Comparison of ENCODE assay signal across 8 cellular contexts in genomic region chr13:40770609-40770933, GRCh38.
A peak's percentile ranks its signal among the peaks of the same experiment; 100 is the strongest.
DNase-seq lines count a peak whose midpoint lies in the region; ATAC-seq lines count a peak whose summit lies in the region.

No MANE protein-coding gene starts in this region.

- peak overlapping the region; percentile 99 for H3K4me3 Mint-ChIP-seq in T-helper 2 cell treated with Interferon-gamma antibody and Interleukin-4, amounts not matched to agents 5 μg/mL and 100 μg/mL, for 36 hours

- peak overlapping the region; percentile 97 for H3K27ac Mint-ChIP-seq in T-helper 2 cell treated with Interferon-gamma antibody and Interleukin-4, amounts not matched to agents 5 μg/mL and 100 μg/mL, for 36 hours

- H3K4me1 ChIP-seq in adipocyte (ENCODE audit: control insufficient read depth, insufficient read depth, low read length) (peaks cover 9% of the 10 kb centered on the region), subcutaneous abdominal adipose tissue (ENCODE audit: control insufficient read depth in 5 of 5, insufficient read depth in 5 of 5, low read length in 5 of 5) (peaks cover 3 to 18% (median 11%) of the 10 kb centered on the region in 5 donors)

- ATAC-seq in GM19467 (IDR thresholded peaks at IDR 0.05; ENCODE audit: unreplicated experiment): no peak

- peaks cover 6% of the 10 kb centered on the region for H3K36me3 ChIP-seq in adipocyte (ENCODE audit: control insufficient read depth, insufficient read depth, low read length, severe bottlenecking)
- peaks cover 0 to 6% (median 4%) of the 10 kb centered on the region in 5 donors for H3K36me3 ChIP-seq in subcutaneous abdominal adipose tissue (ENCODE audit: control insufficient read depth in 5 of 5, insufficient read depth in 5 of 5, low read length in 5 of 5)

- H3K36me3 Mint-ChIP-seq in T-helper 2 cell treated with Interferon-gamma antibody and Interleukin-4, amounts not matched to agents 5 μg/mL and 100 μg/mL, for 36 hours (ENCODE audit: low read depth): peaks cover 8% of the 10 kb centered on the region

- H3K9me3 ChIP-seq in adipocyte (ENCODE audit: control insufficient read depth, low read length): no peaks in the 10 kb centered on the region
- no peaks in the 10 kb centered on the region for H3K9me3 ChIP-seq in subcutaneous abdominal adipose tissue (ENCODE audit: control insufficient read depth in 5 of 5, low read length in 5 of 5)

- peaks cover 26% of the 10 kb centered on the region for H3K4me1 Mint-ChIP-seq in T-helper 2 cell treated with Interferon-gamma antibody and Interleukin-4, amounts not matched to agents 5 μg/mL and 100 μg/mL, for 36 hours (ENCODE audit: low read depth)

- H3K27me3 ChIP-seq in adipocyte (replicated peaks; ENCODE audit: control insufficient read depth, insufficient read depth, low read length) (no peaks in the 10 kb centered on the region), subcutaneous abdominal adipose tissue (ENCODE audit: control insufficient read depth in 5 of 5, insufficient read depth in 4 of 5, low read length in 5 of 5) (no peaks in the 10 kb centered on the region)

- no peak for DNase-seq in T-helper 2 cell treated with Interferon-gamma antibody and Interleukin-4, amounts not matched to agents 5 μg/mL and 100 μg/mL, for 36 hours (ENCODE audit: low spot score)
- no peak for DNase-seq in T-helper 2 cell
- no peak for DNase-seq in adipocyte (ENCODE audit: low read depth)
- DNase-seq in kidney glomerular epithelial cell (lab: John Stamatoyannopoulos, UW): peak; percentile 56
- DNase-seq in SKM-1 treated with dmso at 0.1 percent for 144 hours (lab: John Stamatoyannopoulos, UW; ENCODE audit: unreplicated experiment): no peak
- DNase-seq in stimulated activated CD4-positive, alpha-beta T cell treated with anti-CD3 and anti-CD28 coated beads, Interleukin-12 subunit alpha, Interleukin-12 subunit beta, amount 100 ng/mL, for 4 hours: no peak

- peak overlapping the region; percentile 81 for H3K27ac ChIP-seq in subcutaneous abdominal adipose tissue (ENCODE audit: low read depth, low read length)

- no peaks in the 10 kb centered on the region for H3K27me3 Mint-ChIP-seq in T-helper 2 cell treated with Interferon-gamma antibody and Interleukin-4, amounts not matched to agents 5 μg/mL and 100 μg/mL, for 36 hours (ENCODE audit: low read depth)

- H3K9ac ChIP-seq in adipocyte (ENCODE audit: low read length): peak overlapping the region; percentile 90
- H3K9ac ChIP-seq in subcutaneous abdominal adipose tissue (ENCODE audit: low read length in 5 of 5): peak overlapping the region; percentile 88 to 93 (median 92)

- H3K4me3 ChIP-seq in adipocyte (ENCODE audit: low read length): peak overlapping the region; percentile 89
- H3K4me3 ChIP-seq in subcutaneous abdominal adipose tissue (ENCODE audit: low read depth in 1 of 5, low read length in 5 of 5): peak overlapping the region; percentile 86 to 99 (median 91)

- no peaks in the 10 kb centered on the region for H3K9me3 Mint-ChIP-seq in T-helper 2 cell treated with Interferon-gamma antibody and Interleukin-4, amounts not matched to agents 5 μg/mL and 100 μg/mL, for 36 hours
